Comparison of ENCODE assay signal across 1 cellular context in the genomic region with DNA sequence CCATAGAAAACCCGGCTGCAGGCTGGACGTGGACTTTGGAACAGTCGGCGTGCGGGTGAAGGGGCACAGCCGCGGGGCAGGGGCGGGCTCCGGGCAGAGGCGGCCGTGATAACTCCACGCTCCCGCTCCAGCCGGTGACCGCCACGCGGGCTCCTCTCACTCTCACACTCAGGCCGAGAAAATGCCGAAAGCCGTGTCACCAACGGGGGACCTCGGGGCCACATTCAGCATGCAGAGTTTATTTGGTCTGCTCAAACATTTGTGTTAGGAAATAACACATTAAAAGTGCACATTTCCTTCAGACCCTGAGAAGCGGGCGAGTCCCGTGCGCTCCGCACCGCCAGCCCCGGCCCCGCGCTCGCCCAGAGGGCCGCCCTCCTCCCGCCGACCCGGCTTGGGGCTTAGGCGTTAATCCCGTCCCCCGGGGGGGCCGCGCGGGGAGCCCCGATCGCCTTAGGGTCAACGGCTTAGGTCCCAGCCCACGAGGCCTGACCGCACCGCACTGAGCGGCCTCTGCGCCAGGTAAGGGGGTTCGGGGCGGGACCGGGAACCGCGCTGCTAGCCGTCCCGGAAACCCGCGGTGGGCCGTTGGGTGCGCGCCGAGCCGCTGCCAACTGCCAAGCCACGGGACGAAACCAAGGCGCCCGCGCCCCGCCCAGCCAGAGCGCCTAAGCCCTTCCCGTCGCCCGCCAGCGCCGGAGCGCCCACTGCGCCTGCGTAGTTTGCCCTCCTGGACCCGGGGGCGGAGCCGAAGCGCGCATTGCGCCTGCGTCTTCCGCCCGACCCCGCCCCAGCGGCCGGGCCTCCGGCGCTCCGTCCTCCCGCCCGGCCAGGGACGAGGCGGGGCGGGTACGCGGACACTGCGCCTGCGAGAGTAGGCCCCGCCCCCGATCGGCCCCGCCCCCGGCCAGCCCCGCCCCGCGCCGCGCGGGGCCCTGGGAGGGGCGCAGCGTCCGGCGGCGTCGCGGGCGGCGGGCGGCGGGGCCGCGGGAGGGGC.
A peak's percentile ranks its signal among the peaks of the same experiment; 100 is the strongest.
TF ChIP-seq lines count a peak whose summit lies in the region.

A gene with protein sequence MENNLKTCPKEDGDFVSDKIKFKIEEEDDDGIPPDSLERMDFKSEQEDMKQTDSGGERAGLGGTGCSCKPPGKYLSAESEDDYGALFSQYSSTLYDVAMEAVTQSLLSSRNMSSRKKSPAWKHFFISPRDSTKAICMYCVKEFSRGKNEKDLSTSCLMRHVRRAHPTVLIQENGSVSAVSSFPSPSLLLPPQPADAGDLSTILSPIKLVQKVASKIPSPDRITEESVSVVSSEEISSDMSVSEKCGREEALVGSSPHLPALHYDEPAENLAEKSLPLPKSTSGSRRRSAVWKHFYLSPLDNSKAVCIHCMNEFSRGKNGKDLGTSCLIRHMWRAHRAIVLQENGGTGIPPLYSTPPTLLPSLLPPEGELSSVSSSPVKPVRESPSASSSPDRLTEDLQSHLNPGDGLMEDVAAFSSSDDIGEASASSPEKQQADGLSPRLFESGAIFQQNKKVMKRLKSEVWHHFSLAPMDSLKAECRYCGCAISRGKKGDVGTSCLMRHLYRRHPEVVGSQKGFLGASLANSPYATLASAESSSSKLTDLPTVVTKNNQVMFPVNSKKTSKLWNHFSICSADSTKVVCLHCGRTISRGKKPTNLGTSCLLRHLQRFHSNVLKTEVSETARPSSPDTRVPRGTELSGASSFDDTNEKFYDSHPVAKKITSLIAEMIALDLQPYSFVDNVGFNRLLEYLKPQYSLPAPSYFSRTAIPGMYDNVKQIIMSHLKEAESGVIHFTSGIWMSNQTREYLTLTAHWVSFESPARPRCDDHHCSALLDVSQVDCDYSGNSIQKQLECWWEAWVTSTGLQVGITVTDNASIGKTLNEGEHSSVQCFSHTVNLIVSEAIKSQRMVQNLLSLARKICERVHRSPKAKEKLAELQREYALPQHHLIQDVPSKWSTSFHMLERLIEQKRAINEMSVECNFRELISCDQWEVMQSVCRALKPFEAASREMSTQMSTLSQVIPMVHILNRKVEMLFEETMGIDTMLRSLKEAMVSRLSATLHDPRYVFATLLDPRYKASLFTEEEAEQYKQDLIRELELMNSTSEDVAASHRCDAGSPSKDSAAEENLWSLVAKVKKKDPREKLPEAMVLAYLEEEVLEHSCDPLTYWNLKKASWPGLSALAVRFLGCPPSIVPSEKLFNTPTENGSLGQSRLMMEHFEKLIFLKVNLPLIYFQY (plus strand): TSS at position 947 of the 997 bp plus-strand sequence. CDS start 29,819 bp downstream, outside the sequence.

TF ChIP-seq in HepG2, 621 proteins besides CTCF, POLR2A, EP300 and RAD21 (continued from another document and continues in another):
- TF ChIP-seq, protein P1, sequence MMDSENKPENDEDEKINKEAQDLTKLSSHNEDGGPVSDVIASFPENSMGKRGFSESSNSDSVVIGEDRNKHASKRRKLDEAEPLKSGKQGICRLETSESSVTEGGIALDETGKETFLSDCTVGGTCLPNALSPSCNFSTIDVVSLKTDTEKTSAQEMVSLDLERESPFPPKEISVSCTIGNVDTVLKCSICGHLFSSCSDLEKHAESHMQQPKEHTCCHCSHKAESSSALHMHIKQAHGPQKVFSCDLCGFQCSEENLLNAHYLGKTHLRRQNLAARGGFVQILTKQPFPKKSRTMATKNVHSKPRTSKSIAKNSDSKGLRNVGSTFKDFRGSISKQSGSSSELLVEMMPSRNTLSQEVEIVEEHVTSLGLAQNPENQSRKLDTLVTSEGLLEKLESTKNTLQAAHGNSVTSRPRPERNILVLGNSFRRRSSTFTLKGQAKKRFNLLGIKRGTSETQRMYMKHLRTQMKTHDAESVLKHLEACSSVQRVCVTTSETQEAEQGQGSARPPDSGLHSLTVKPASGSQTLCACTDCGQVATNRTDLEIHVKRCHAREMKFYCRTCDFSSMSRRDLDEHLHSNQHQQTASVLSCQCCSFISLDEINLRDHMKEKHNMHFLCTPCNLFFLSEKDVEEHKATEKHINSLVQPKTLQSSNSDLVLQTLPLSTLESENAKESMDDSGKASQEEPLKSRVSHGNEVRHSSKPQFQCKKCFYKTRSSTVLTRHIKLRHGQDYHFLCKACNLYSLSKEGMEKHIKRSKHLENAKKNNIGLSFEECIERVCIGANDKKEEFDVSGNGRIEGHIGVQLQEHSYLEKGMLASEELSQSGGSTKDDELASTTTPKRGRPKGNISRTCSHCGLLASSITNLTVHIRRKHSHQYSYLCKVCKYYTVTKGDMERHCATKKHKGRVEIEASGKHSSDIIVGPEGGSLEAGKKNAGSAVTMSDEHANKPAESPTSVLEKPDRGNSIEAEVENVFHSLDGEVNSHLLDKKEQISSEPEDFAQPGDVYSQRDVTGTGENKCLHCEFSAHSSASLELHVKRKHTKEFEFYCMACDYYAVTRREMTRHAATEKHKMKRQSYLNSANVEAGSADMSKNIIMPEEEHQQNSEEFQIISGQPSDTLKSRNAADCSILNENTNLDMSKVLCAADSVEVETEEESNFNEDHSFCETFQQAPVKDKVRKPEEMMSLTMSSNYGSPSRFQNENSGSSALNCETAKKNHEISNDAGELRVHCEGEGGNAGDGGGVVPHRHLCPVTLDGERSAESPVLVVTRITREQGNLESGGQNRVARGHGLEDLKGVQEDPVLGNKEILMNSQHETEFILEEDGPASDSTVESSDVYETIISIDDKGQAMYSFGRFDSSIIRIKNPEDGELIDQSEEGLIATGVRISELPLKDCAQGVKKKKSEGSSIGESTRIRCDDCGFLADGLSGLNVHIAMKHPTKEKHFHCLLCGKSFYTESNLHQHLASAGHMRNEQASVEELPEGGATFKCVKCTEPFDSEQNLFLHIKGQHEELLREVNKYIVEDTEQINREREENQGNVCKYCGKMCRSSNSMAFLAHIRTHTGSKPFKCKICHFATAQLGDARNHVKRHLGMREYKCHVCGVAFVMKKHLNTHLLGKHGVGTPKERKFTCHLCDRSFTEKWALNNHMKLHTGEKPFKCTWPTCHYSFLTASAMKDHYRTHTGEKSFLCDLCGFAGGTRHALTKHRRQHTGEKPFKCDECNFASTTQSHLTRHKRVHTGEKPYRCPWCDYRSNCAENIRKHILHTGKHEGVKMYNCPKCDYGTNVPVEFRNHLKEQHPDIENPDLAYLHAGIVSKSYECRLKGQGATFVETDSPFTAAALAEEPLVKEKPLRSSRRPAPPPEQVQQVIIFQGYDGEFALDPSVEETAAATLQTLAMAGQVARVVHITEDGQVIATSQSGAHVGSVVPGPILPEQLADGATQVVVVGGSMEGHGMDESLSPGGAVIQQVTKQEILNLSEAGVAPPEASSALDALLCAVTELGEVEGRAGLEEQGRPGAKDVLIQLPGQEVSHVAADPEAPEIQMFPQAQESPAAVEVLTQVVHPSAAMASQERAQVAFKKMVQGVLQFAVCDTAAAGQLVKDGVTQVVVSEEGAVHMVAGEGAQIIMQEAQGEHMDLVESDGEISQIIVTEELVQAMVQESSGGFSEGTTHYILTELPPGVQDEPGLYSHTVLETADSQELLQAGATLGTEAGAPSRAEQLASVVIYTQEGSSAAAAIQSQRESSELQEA (CRISPR knock-in tag; IDR thresholded peaks at IDR 0.05; ENCODE audit: not compliant biosample characterization) = peak; percentile 91
- TF ChIP-seq, protein P2, sequence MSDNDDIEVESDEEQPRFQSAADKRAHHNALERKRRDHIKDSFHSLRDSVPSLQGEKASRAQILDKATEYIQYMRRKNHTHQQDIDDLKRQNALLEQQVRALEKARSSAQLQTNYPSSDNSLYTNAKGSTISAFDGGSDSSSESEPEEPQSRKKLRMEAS (IDR thresholded peaks at IDR 0.05) = peak; percentile 63
- TF ChIP-seq ZBTB7B (CRISPR knock-in tag; IDR thresholded peaks at IDR 0.05) = peak; percentile 80
- TF ChIP-seq NFIC (IDR thresholded peaks at IDR 0.05; ENCODE audit: low read length) = no peak
- TF ChIP-seq DR1 (CRISPR knock-in tag; IDR thresholded peaks at IDR 0.05) = peak; percentile 16; the same call in 1 of the 2 replicates
- TF ChIP-seq ZNF274 (CRISPR knock-in tag; IDR thresholded peaks at IDR 0.05) = peak; percentile 87
- TF ChIP-seq POLR2G (IDR thresholded peaks at IDR 0.05; ENCODE audit: low read depth, low read length) = peak; percentile 93
- TF ChIP-seq, protein P3, sequence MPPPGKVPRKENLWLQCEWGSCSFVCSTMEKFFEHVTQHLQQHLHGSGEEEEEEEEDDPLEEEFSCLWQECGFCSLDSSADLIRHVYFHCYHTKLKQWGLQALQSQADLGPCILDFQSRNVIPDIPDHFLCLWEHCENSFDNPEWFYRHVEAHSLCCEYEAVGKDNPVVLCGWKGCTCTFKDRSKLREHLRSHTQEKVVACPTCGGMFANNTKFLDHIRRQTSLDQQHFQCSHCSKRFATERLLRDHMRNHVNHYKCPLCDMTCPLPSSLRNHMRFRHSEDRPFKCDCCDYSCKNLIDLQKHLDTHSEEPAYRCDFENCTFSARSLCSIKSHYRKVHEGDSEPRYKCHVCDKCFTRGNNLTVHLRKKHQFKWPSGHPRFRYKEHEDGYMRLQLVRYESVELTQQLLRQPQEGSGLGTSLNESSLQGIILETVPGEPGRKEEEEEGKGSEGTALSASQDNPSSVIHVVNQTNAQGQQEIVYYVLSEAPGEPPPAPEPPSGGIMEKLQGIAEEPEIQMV (CRISPR knock-in tag; IDR thresholded peaks at IDR 0.05; ENCODE audit: low read depth) = 0 out of 2 replicates have a peak, but pooled peaks have one; percentile 27
- peak; percentile 43; the same call in 1 of the 2 replicates for TF ChIP-seq MED1 (CRISPR knock-in tag; IDR thresholded peaks at IDR 0.05)
- TF ChIP-seq HMG20B (CRISPR knock-in tag; conservative IDR thresholded peaks at IDR 0.05) = no peak; the same call in 1 of the 2 replicates
- TF ChIP-seq BHLHE40 (IDR thresholded peaks at IDR 0.05; ENCODE audit: low read length) = no peak
- TF ChIP-seq ZNF235 (CRISPR knock-in tag; IDR thresholded peaks at IDR 0.05; ENCODE audit: borderline replicate concordance) = no peak
- peak; percentile 78; the same call in 1 of the 2 replicates for TF ChIP-seq MYC (CRISPR knock-in tag; IDR thresholded peaks at IDR 0.05; ENCODE audit: borderline replicate concordance)
- TF ChIP-seq ZNF282 (IDR thresholded peaks at IDR 0.05; ENCODE audit: partially characterized antibody) = no peak
- no peak for TF ChIP-seq ZNF644 (CRISPR knock-in tag; IDR thresholded peaks at IDR 0.05; ENCODE audit: low read depth)
- TF ChIP-seq KAT2B (IDR thresholded peaks at IDR 0.05; ENCODE audit: borderline replicate concordance, low read depth, low read length) = no peak
- no peak for TF ChIP-seq ONECUT2 (CRISPR knock-in tag; IDR thresholded peaks at IDR 0.05)
- TF ChIP-seq NFYB (CRISPR knock-in tag; IDR thresholded peaks at IDR 0.05) = no peak; the same call in 1 of the 2 replicates
- no peak for TF ChIP-seq NAIF1 (CRISPR knock-in tag; IDR thresholded peaks at IDR 0.05; ENCODE audit: borderline replicate concordance)
- peak; percentile 85; the same call in 1 of the 2 replicates for TF ChIP-seq EEA1 (CRISPR knock-in tag; IDR thresholded peaks at IDR 0.05; ENCODE audit: borderline replicate concordance)
- TF ChIP-seq DMAP1 (CRISPR knock-in tag; IDR thresholded peaks at IDR 0.05) = peak; percentile 59; the same call in 1 of the 2 replicates
- peak; percentile 89 for TF ChIP-seq FOXC1 (CRISPR knock-in tag; IDR thresholded peaks at IDR 0.05; ENCODE audit: borderline replicate concordance)
- TF ChIP-seq SP5 (CRISPR knock-in tag; IDR thresholded peaks at IDR 0.05; ENCODE audit: borderline replicate concordance, low read depth) = 0 out of 2 replicates have a peak, but pooled peaks have one; percentile 27
- TF ChIP-seq SP2 (CRISPR knock-in tag; IDR thresholded peaks at IDR 0.05) = peak; percentile 49; the same call in 1 of the 2 replicates
- no peak for TF ChIP-seq MBNL3 (CRISPR knock-in tag; conservative IDR thresholded peaks at IDR 0.05)
- TF ChIP-seq TRIM24 (CRISPR knock-in tag; IDR thresholded peaks at IDR 0.05) = no peak
- no peak; a peak in 1 of 4 replicates for TF ChIP-seq KLF16 (CRISPR knock-in tag; IDR thresholded peaks at IDR 0.05)
- no peak for TF ChIP-seq SUZ12 (IDR thresholded peaks at IDR 0.05; ENCODE audit: low read depth, low read length)
- peak; percentile 19; the same call in 1 of the 2 replicates for TF ChIP-seq SMAD1 (CRISPR knock-in tag; IDR thresholded peaks at IDR 0.05; ENCODE audit: borderline replicate concordance, low read depth)
- no peak for TF ChIP-seq SCMH1 (CRISPR knock-in tag; IDR thresholded peaks at IDR 0.05; ENCODE audit: borderline replicate concordance)
- TF ChIP-seq, protein P4, sequence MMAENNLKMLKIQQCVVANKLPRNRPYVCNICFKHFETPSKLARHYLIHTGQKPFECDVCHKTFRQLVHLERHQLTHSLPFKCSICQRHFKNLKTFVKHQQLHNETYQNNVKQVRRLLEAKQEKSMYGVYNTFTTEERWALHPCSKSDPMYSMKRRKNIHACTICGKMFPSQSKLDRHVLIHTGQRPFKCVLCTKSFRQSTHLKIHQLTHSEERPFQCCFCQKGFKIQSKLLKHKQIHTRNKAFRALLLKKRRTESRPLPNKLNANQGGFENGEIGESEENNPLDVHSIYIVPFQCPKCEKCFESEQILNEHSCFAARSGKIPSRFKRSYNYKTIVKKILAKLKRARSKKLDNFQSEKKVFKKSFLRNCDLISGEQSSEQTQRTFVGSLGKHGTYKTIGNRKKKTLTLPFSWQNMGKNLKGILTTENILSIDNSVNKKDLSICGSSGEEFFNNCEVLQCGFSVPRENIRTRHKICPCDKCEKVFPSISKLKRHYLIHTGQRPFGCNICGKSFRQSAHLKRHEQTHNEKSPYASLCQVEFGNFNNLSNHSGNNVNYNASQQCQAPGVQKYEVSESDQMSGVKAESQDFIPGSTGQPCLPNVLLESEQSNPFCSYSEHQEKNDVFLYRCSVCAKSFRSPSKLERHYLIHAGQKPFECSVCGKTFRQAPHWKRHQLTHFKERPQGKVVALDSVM (CRISPR knock-in tag; IDR thresholded peaks at IDR 0.05) = no peak
- peak; percentile 63; the same call in 1 of the 2 replicates for TF ChIP-seq PPARG (CRISPR knock-in tag; conservative IDR thresholded peaks at IDR 0.05)
- TF ChIP-seq SNAPC2 (CRISPR knock-in tag; IDR thresholded peaks at IDR 0.05) = no peak
- peak; percentile 69 for TF ChIP-seq HNF4G (IDR thresholded peaks at IDR 0.05; ENCODE audit: borderline replicate concordance, low read depth, low read length)
- no peak; the same call in 1 of the 2 replicates for TF ChIP-seq HNF4G (CRISPR knock-in tag; IDR thresholded peaks at IDR 0.05; ENCODE audit: borderline replicate concordance, low read depth)
- no peak for TF ChIP-seq NFYC (CRISPR knock-in tag; IDR thresholded peaks at IDR 0.05)
- TF ChIP-seq ZNF652 (CRISPR knock-in tag; IDR thresholded peaks at IDR 0.05; ENCODE audit: borderline replicate concordance, low read depth) = no peak
- peak; percentile 51 for TF ChIP-seq ETV5 (CRISPR knock-in tag; IDR thresholded peaks at IDR 0.05; ENCODE audit: borderline replicate concordance)
- TF ChIP-seq ZNF790 (CRISPR knock-in tag; IDR thresholded peaks at IDR 0.05; ENCODE audit: borderline replicate concordance) = peak; percentile 67; the same call in 1 of the 2 replicates
- no peak for TF ChIP-seq ZNF24 (IDR thresholded peaks at IDR 0.05)
- no peak for TF ChIP-seq ZNF101 (CRISPR knock-in tag; IDR thresholded peaks at IDR 0.05; ENCODE audit: borderline replicate concordance, low read depth)
- TF ChIP-seq KDM2A (CRISPR knock-in tag; IDR thresholded peaks at IDR 0.05; ENCODE audit: borderline replicate concordance, low read depth) = peak; percentile 90
- peak; percentile 86 for TF ChIP-seq HNF4A (CRISPR knock-in tag; IDR thresholded peaks at IDR 0.05)
- no peak for TF ChIP-seq ZNF10 (CRISPR knock-in tag; IDR thresholded peaks at IDR 0.05; ENCODE audit: borderline replicate concordance, low read depth)
